Comparison of ENCODE assay signal across 8 cellular contexts in genomic region chr12:119544780-119545625, GRCh38. TPM values are rescaled to one million over a fixed set of nuclear protein-coding genes. Genes with fewer than 3 reads are reported as not detected.
DNase-seq lines count a peak whose midpoint lies in the region; ATAC-seq and TF ChIP-seq lines count a peak whose summit lies in the region.

No MANE protein-coding gene starts in this region.

- DNase-seq in AML-193 (lab: John Stamatoyannopoulos, UW) (peak; percentile 36 to 69), NCI-H1105 treated with DMSO at 0.1 percent for 48 hours (lab: John Stamatoyannopoulos, UW) (peak; percentile 71), T-cell (peak in 32 of 34 experiments; percentile 0 to 53 (median 28)), ascending aorta (ENCODE audit: low spot score in 2 of 2) (peak in 1 of 2 donors; percentile 65), hepatic stellate cell (ENCODE audit: low spot score) (peak; percentile 58), skeletal muscle cell (ENCODE audit: low read depth) (peak; percentile 44)

- no peak overlapping the region for H3K27ac Mint-ChIP-seq in T-cell

- H3K27me3 Mint-ChIP-seq in T-cell, result peaks cover 47 to 48% of the 10 kb centered on the region in 2 donors

- POLR2A ChIA-PET in T-cell (lab: Charles Lee), result no interaction called here

- TF ChIP-seq CTCF in ascending aorta (IDR thresholded peaks at IDR 0.05), result peak; percentile 31 to 71 (median 61)

- H3K9me3 Mint-ChIP-seq in T-cell, result no peaks in the 10 kb centered on the region

- ATAC-seq in GM19324 (IDR thresholded peaks at IDR 0.05; ENCODE audit: low FRiP score, unreplicated experiment) (peak; percentile 64), T-cell (replicated peaks in 1 of 4) (peak in 2 of 4 experiments; percentile 58), GM21825 (IDR thresholded peaks at IDR 0.05; ENCODE audit: unreplicated experiment) (no peak)

- no peaks in the 10 kb centered on the region for H3K4me1 Mint-ChIP-seq in T-cell

- CTCF ChIA-PET in T-cell (lab: Charles Lee), result interaction anchor here (0.6 to 1.7 kb wide), 5 partner anchors 21 to 1670 kb away, joined by 3 to 6 read pairs (median 3); no protein-coding TSS in a partner anchor

- H3K36me3 ChIP-seq in ascending aorta, result no peaks in the 10 kb centered on the region

- no peak overlapping the region for H3K4me3 ChIP-seq in ascending aorta
- no peak overlapping the region for H3K4me3 ChIP-seq in skeletal muscle cell (ENCODE audit: low read depth, low read length)

- intact Hi-C loops in ascending aorta (cut with DNase I), result loop anchor here (10.0 kb wide), 2 partner anchors 430 to 1140 kb away; no protein-coding TSS in a partner anchor

- H3K4me3 Mint-ChIP-seq in T-cell, result no peak overlapping the region

- no peak overlapping the region for H3K27ac ChIP-seq in ascending aorta

- no peaks in the 10 kb centered on the region for H3K4me1 ChIP-seq in ascending aorta

- H3K9me3 ChIP-seq in ascending aorta, result no peaks in the 10 kb centered on the region

- no peaks in the 10 kb centered on the region for H3K36me3 Mint-ChIP-seq in T-cell

- H3K27me3 ChIP-seq in ascending aorta, result no peaks in the 10 kb centered on the region

RNA-seq across cellular contexts. Expression of gene TMEM233, which starts 48.6 kb away (rescaled TPM):
- total RNA-seq in T-cell (not detected), ascending aorta (not detected)
